In the genomic region with DNA sequence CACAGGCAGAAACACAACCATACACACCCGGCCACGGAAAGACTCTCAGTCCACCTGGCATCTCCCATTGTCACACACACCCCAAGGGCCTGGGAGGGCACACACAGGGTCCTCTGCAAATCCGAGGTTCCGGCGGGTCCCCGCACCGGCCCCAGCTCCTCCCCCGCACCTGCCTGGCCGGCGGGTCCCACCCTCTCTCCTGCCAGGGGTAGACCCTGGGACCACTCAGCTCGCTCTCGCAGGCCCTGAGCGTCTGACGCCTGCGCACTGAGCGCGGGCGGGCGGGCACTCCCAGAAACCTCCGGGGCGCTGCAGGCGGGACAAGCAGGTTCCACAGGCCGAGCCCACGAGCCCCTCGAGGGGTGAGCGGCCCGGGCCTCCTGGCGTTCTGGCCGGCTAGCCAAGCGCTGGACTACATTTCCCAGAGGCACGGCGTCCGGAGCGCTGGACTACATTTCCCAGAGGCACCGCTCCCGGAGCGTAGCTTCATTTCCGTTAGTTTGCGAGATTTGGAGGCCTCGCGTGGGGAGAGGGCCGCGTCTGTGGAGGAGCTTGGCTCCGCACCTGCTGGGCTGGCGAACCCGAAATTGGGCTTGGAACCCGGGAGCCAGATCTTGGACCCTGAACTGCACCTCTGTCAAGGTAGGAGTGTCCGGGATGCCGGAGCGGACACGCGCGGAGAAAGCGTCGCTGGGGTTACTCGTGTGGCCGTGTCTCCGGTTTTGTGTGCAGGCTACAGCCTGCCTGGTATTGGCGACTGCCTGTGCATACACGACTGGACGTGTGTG, we compare ENCODE assay signal across 1 cellular context.
TF ChIP-seq lines count a peak whose summit lies in the region.

A gene (plus strand): TSS at position 505 of the 788 bp plus-strand sequence. CDS start 10,686 bp downstream, outside the sequence.

TF ChIP-seq in HEK293, 187 proteins besides CTCF, POLR2A, EP300 and RAD21 (continued from another document):
- TF ChIP-seq, protein P1, sequence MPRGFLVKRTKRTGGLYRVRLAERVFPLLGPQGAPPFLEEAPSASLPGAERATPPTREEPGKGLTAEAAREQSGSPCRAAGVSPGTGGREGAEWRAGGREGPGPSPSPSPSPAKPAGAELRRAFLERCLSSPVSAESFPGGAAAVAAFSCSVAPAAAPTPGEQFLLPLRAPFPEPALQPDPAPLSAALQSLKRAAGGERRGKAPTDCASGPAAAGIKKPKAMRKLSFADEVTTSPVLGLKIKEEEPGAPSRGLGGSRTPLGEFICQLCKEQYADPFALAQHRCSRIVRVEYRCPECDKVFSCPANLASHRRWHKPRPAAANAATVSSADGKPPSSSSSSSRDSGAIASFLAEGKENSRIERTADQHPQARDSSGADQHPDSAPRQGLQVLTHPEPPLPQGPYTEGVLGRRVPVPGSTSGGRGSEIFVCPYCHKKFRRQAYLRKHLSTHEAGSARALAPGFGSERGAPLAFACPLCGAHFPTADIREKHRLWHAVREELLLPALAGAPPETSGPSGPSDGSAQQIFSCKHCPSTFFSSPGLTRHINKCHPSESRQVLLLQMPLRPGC (tag by site-specific recombination; IDR thresholded peaks at IDR 0.05): no peak; the same call in 1 of the 2 replicates
- TF ChIP-seq ZNF155 (tag by site-specific recombination; IDR thresholded peaks at IDR 0.05) (peak; percentile 5; the same call in 1 of the 2 replicates), SCRT1 (tag by site-specific recombination; IDR thresholded peaks at IDR 0.05; ENCODE audit: borderline replicate concordance) (no peak; the same call in 1 of the 2 replicates), GFI1B (tag by site-specific recombination; IDR thresholded peaks at IDR 0.05) (no peak), ZNF610 (tag by site-specific recombination; IDR thresholded peaks at IDR 0.05; ENCODE audit: borderline replicate concordance) (peak; percentile 95), ZNF146 (tag by site-specific recombination; IDR thresholded peaks at IDR 0.05) (peak; percentile 21; the same call in 1 of the 2 replicates), ZNF19 (tag by site-specific recombination; IDR thresholded peaks at IDR 0.05; ENCODE audit: low read depth) (no peak), ZNF830 (tag by site-specific recombination; IDR thresholded peaks at IDR 0.05; ENCODE audit: low read depth) (no peak), ZNF654 (tag by site-specific recombination; IDR thresholded peaks at IDR 0.05; ENCODE audit: low read depth) (no peak), HOXC10 (CRISPR knock-in tag; IDR thresholded peaks at IDR 0.05) (no peak), ZFP41 (tag by site-specific recombination; IDR thresholded peaks at IDR 0.05; ENCODE audit: borderline replicate concordance) (no peak), TCF7L2 (IDR thresholded peaks at IDR 0.05; ENCODE audit: borderline replicate concordance, low read depth, low read length) (no peak), ZNF423 (tag by site-specific recombination; IDR thresholded peaks at IDR 0.05) (peak; percentile 52; the same call in 1 of the 2 replicates), ZNF114 (tag by site-specific recombination; IDR thresholded peaks at IDR 0.05) (no peak), ZSCAN16 (tag by site-specific recombination; IDR thresholded peaks at IDR 0.05) (peak; percentile 42; the same call in 1 of the 2 replicates), WT1 (tag by site-specific recombination; IDR thresholded peaks at IDR 0.05) (no peak; the same call in 1 of the 2 replicates), ZNF623 (tag by site-specific recombination; IDR thresholded peaks at IDR 0.05) (no peak)
- TF ChIP-seq, protein P2, sequence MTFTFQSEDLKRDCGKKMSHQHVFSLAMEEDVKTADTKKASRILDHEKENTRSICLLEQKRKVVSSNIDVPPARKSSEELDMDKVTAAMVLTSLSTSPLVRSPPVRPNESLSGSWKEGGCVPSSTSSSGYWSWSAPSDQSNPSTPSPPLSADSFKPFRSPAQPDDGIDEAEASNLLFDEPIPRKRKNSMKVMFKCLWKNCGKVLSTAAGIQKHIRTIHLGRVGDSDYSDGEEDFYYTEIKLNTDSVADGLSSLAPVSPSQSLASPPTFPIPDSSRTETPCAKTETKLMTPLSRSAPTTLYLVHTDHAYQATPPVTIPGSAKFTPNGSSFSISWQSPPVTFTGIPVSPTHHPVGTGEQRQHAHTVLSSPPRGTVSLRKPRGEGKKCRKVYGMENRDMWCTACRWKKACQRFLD (tag by site-specific recombination; IDR thresholded peaks at IDR 0.05): 0 out of 2 replicates have a peak, but pooled peaks have one; percentile 72
- TF ChIP-seq, protein P3, sequence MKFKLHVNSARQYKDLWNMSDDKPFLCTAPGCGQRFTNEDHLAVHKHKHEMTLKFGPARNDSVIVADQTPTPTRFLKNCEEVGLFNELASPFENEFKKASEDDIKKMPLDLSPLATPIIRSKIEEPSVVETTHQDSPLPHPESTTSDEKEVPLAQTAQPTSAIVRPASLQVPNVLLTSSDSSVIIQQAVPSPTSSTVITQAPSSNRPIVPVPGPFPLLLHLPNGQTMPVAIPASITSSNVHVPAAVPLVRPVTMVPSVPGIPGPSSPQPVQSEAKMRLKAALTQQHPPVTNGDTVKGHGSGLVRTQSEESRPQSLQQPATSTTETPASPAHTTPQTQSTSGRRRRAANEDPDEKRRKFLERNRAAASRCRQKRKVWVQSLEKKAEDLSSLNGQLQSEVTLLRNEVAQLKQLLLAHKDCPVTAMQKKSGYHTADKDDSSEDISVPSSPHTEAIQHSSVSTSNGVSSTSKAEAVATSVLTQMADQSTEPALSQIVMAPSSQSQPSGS (tag by site-specific recombination; IDR thresholded peaks at IDR 0.05; ENCODE audit: low read depth): no peak
